Comparison of ENCODE assay signal across 16 cellular contexts in the genomic region with DNA sequence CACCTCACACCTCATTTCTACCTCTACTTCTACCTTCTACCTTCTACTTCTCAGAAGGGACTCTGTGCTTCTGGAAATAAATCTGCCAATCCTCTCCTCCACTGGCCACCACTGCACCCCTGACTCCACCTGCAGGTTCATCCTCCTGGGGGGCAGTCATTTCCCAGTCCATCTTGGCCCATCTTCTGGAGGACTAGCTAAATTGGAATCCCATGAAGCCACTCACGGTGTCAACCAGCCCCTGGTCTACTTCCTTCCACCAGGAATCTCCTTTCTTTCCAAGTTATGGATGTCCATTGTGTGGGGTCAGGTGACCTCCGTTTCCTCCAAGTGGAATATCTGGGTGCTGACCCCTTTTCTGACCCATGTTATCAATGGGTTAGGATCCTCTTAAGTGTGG. TPM values are rescaled to one million over a fixed set of nuclear protein-coding genes. Genes with fewer than 3 reads are reported as not detected.
DNase-seq lines count a peak whose midpoint lies in the region; ATAC-seq and TF ChIP-seq lines count a peak whose summit lies in the region.
"Had no signal": no experiment of that assay in that cellular context is flagged by ENCODE, and none has a peak within 500 bp of the region (broad histone marks: within the 10 kb centered on the region; RNA-seq: fewer than 3 reads in every experiment).

No MANE protein-coding gene starts in this region.

- TF ChIP-seq CTCF in GM06990 (IDR thresholded peaks at IDR 0.05; ENCODE audit: insufficient read depth, low read length, poor library complexity, severe bottlenecking) (no peak), WERI-Rb-1 (IDR thresholded peaks at IDR 0.05; ENCODE audit: low read depth, low read length) (no peak)

- CTCF ChIA-PET in naive thymus-derived CD4-positive, alpha-beta T cell (lab: Charles Lee): interaction anchor here (0.9 to 19.9 kb wide), 2 partner anchors 13 to 36 kb away, joined by 4 to 627 read pairs; no protein-coding TSS in a partner anchor

- peak overlapping the region in 6 of 11 experiments; percentile 43 to 88 (median 80); a peak in 8 of 22 replicates for H3K4me2 ChIP-seq in BLaER1 treated with 17β-estradiol and CSF1 and Interleukin-3, amounts not matched to agents 10 nM and 100 nM

- H3K9me3 ChIP-seq in BLaER1 treated with 17β-estradiol and CSF1 and Interleukin-3, amounts not matched to agents 10 nM and 100 nM (replicated peaks in 1 of 11): no peaks in the 10 kb centered on the region
- H3K9me3 ChIP-seq in naive thymus-derived CD4-positive, alpha-beta T cell (ENCODE audit: control insufficient read depth in 2 of 3, low read length in 3 of 3): no peaks in the 10 kb centered on the region
- no peaks in the 10 kb centered on the region for H3K9me3 ChIP-seq in WERI-Rb-1 (ENCODE audit: severe bottlenecking)
- H3K9me3 ChIP-seq: spleen, stomach had no signal

- no peaks in the 10 kb centered on the region for H3K27me3 Mint-ChIP-seq in activated T-helper 17 cell treated with anti-CD3 and anti-CD28 coated beads, Interleukin-2, amount 50 U/mL, for 72 hours
- H3K27me3 Mint-ChIP-seq in naive thymus-derived CD4-positive, alpha-beta T cell: peaks cover 0 to 84% (median 0%) of the 10 kb centered on the region in 5 donors
- H3K27me3 Mint-ChIP-seq in T-helper 2 cell treated with Interferon-gamma antibody and Interleukin-4, amounts not matched to agents 5 μg/mL and 100 μg/mL, for 36 hours (ENCODE audit: low read depth): peaks cover 69% of the 10 kb centered on the region

- ATAC-seq in activated T-helper 17 cell treated with anti-CD3 and anti-CD28 coated beads, Interleukin-2, amount 50 U/mL, for 72 hours (replicated peaks): no peak
- ATAC-seq in naive thymus-derived CD4-positive, alpha-beta T cell: no peak
- ATAC-seq in HG02885 (IDR thresholded peaks at IDR 0.05; ENCODE audit: poor library complexity, unreplicated experiment): no peak
- ATAC-seq: activated CD8-positive, alpha-beta memory T cell treated with anti-CD3 and anti-CD28 coated beads, Interleukin-2, amount 10 ng/mL, durations not matched to agents 7 days and 5 days; Panc1 had no signal

- H3K4me1 Mint-ChIP-seq in activated T-helper 17 cell treated with anti-CD3 and anti-CD28 coated beads, Interleukin-2, amount 50 U/mL, for 72 hours: peaks cover 29% of the 10 kb centered on the region
- peaks cover 12 to 50% (median 42%) of the 10 kb centered on the region in 7 donors for H3K4me1 Mint-ChIP-seq in naive thymus-derived CD4-positive, alpha-beta T cell
- peaks cover 7% of the 10 kb centered on the region for H3K4me1 Mint-ChIP-seq in T-helper 2 cell treated with Interferon-gamma antibody and Interleukin-4, amounts not matched to agents 5 μg/mL and 100 μg/mL, for 36 hours (ENCODE audit: low read depth)

- intact Hi-C loops in naive thymus-derived CD4-positive, alpha-beta T cell (cut with micrococcal nuclease): loop anchor here in 1 of 2 donors (5.0 kb wide), 2 partner anchors 667 to 713 kb away; a partner anchor contains a TSS

- peaks cover 13 to 79% (median 60%) of the 10 kb centered on the region in 10 experiments for H3K4me1 ChIP-seq in BLaER1 treated with 17β-estradiol and CSF1 and Interleukin-3, amounts not matched to agents 10 nM and 100 nM
- peaks cover 21 to 27% of the 10 kb centered on the region in 2 donors for H3K4me1 ChIP-seq in naive thymus-derived CD4-positive, alpha-beta T cell (ENCODE audit: control insufficient read depth in 2 of 2, insufficient read depth in 2 of 2, low read length in 2 of 2)

- DNase-seq in GM06990 (ENCODE audit: extremely low read depth, insufficient read length): no peak
- no peak for DNase-seq in naive thymus-derived CD4-positive, alpha-beta T cell
- no peak for DNase-seq in WERI-Rb-1
- DNase-seq in HuH-7.5 (ENCODE audit: low spot score): no peak
- no peak for DNase-seq in T-helper 2 cell treated with Interferon-gamma antibody and Interleukin-4, amounts not matched to agents 5 μg/mL and 100 μg/mL, for 36 hours (ENCODE audit: low spot score)
- DNase-seq: activated CD8-positive, alpha-beta memory T cell treated with anti-CD3 and anti-CD28 coated beads, Interleukin-2, amount 10 ng/mL, durations not matched to agents 7 days and 5 days; activated naive CD4-positive, alpha-beta T cell treated with Interleukin-2 at 50 U/mL for 16 hours; effector CD4-positive, alpha-beta T cell; stomach had no signal

- H3K36me3 Mint-ChIP-seq in activated T-helper 17 cell treated with anti-CD3 and anti-CD28 coated beads, Interleukin-2, amount 50 U/mL, for 72 hours (ENCODE audit: low read depth): peaks cover 51% of the 10 kb centered on the region
- H3K36me3 Mint-ChIP-seq in naive thymus-derived CD4-positive, alpha-beta T cell: no peaks in the 10 kb centered on the region
- H3K36me3 Mint-ChIP-seq in T-helper 2 cell treated with Interferon-gamma antibody and Interleukin-4, amounts not matched to agents 5 μg/mL and 100 μg/mL, for 36 hours (ENCODE audit: low read depth): no peaks in the 10 kb centered on the region
- H3K36me3 Mint-ChIP-seq: activated CD8-positive, alpha-beta memory T cell treated with anti-CD3 and anti-CD28 coated beads, Interleukin-2, amount 10 ng/mL, durations not matched to agents 7 days and 5 days had no signal

- H3K27me3 ChIP-seq in BLaER1 treated with 17β-estradiol and CSF1 and Interleukin-3, amounts not matched to agents 10 nM and 100 nM: peaks cover 56 to 64% (median 60%) of the 10 kb centered on the region in 11 experiments
- H3K27me3 ChIP-seq in GM06990 (replicated peaks; ENCODE audit: control insufficient read depth, insufficient read depth, low read length) (no peaks in the 10 kb centered on the region), WERI-Rb-1 (ENCODE audit: insufficient read depth, low read depth, severe bottlenecking) (no peaks in the 10 kb centered on the region)
- no peaks in the 10 kb centered on the region for H3K27me3 ChIP-seq in naive thymus-derived CD4-positive, alpha-beta T cell (ENCODE audit: control insufficient read depth in 2 of 2, insufficient read depth in 2 of 2, low read length in 2 of 2)

- H4K20me1 ChIP-seq in BLaER1 treated with 17β-estradiol and CSF1 and Interleukin-3, amounts not matched to agents 10 nM and 100 nM: peaks cover 0 to 72% (median 36%) of the 10 kb centered on the region in 11 experiments; a peak in 17 of 22 replicates

- peak overlapping the region; percentile 64 for H3K27ac Mint-ChIP-seq in activated T-helper 17 cell treated with anti-CD3 and anti-CD28 coated beads, Interleukin-2, amount 50 U/mL, for 72 hours
- peak overlapping the region in 8 of 9 donors; percentile 38 to 96 (median 70) for H3K27ac Mint-ChIP-seq in naive thymus-derived CD4-positive, alpha-beta T cell
- no peak overlapping the region for H3K27ac Mint-ChIP-seq in T-helper 2 cell treated with Interferon-gamma antibody and Interleukin-4, amounts not matched to agents 5 μg/mL and 100 μg/mL, for 36 hours
- H3K27ac Mint-ChIP-seq: activated CD8-positive, alpha-beta memory T cell treated with anti-CD3 and anti-CD28 coated beads, Interleukin-2, amount 10 ng/mL, durations not matched to agents 7 days and 5 days had no signal

- H3K4me3 ChIP-seq in BLaER1 treated with 17β-estradiol and CSF1 and Interleukin-3, amounts not matched to agents 10 nM and 100 nM: no peak overlapping the region
- H3K4me3 ChIP-seq in GM06990 (replicated peaks; ENCODE audit: low read depth, low read length) (peak overlapping the region; percentile 47; the same call in 1 of the 2 replicates), WERI-Rb-1 (ENCODE audit: low read depth, low read length) (no peak overlapping the region)
- H3K4me3 ChIP-seq in naive thymus-derived CD4-positive, alpha-beta T cell (ENCODE audit: low read length): no peak overlapping the region

- H3K27ac ChIP-seq in BLaER1 treated with 17β-estradiol and CSF1 and Interleukin-3, amounts not matched to agents 10 nM and 100 nM: no peak overlapping the region
- no peak overlapping the region for H3K27ac ChIP-seq in naive thymus-derived CD4-positive, alpha-beta T cell (ENCODE audit: low read depth, low read length)
- H3K27ac ChIP-seq in WERI-Rb-1: no peak overlapping the region
- H3K27ac ChIP-seq: cardiac muscle cell had no signal

- no peak overlapping the region for H3K9ac ChIP-seq in BLaER1 treated with 17β-estradiol and CSF1 and Interleukin-3, amounts not matched to agents 10 nM and 100 nM

- no peaks in the 10 kb centered on the region for H3K9me3 Mint-ChIP-seq in activated T-helper 17 cell treated with anti-CD3 and anti-CD28 coated beads, Interleukin-2, amount 50 U/mL, for 72 hours
- peaks cover 0 to 2% (median 0%) of the 10 kb centered on the region in 11 donors for H3K9me3 Mint-ChIP-seq in naive thymus-derived CD4-positive, alpha-beta T cell
- H3K9me3 Mint-ChIP-seq in T-helper 2 cell treated with Interferon-gamma antibody and Interleukin-4, amounts not matched to agents 5 μg/mL and 100 μg/mL, for 36 hours: no peaks in the 10 kb centered on the region

- no peaks in the 10 kb centered on the region for H3K36me3 ChIP-seq in BLaER1 treated with 17β-estradiol and CSF1 and Interleukin-3, amounts not matched to agents 10 nM and 100 nM
- H3K36me3 ChIP-seq in GM06990 (ENCODE audit: control insufficient read depth, insufficient read depth, low read length) (no peaks in the 10 kb centered on the region), WERI-Rb-1 (no peaks in the 10 kb centered on the region)
- no peaks in the 10 kb centered on the region for H3K36me3 ChIP-seq in naive thymus-derived CD4-positive, alpha-beta T cell (ENCODE audit: control insufficient read depth in 2 of 3, insufficient read depth in 3 of 3, low read length in 3 of 3)
- H3K36me3 ChIP-seq: cardiac muscle cell, spleen, stomach had no signal

- peak overlapping the region; percentile 67 for H3K4me3 Mint-ChIP-seq in activated T-helper 17 cell treated with anti-CD3 and anti-CD28 coated beads, Interleukin-2, amount 50 U/mL, for 72 hours
- peak overlapping the region in 9 of 10 donors; percentile 34 to 79 (median 64) for H3K4me3 Mint-ChIP-seq in naive thymus-derived CD4-positive, alpha-beta T cell
- H3K4me3 Mint-ChIP-seq in T-helper 2 cell treated with Interferon-gamma antibody and Interleukin-4, amounts not matched to agents 5 μg/mL and 100 μg/mL, for 36 hours: no peak overlapping the region
- H3K4me3 Mint-ChIP-seq: activated CD8-positive, alpha-beta memory T cell treated with anti-CD3 and anti-CD28 coated beads, Interleukin-2, amount 10 ng/mL, durations not matched to agents 7 days and 5 days had no signal

- POLR2A ChIA-PET in naive thymus-derived CD4-positive, alpha-beta T cell (lab: Charles Lee): interaction anchor here (1.3 to 13.5 kb wide), 2 partner anchors 9 to 15 kb away, joined by 3 to 305 read pairs; no protein-coding TSS in a partner anchor

RNA-seq across cellular contexts. Expression of a gene that starts 3.9 kb away (rescaled TPM):
- total RNA-seq in activated T-helper 17 cell treated with anti-CD3 and anti-CD28 coated beads, Interleukin-2, amount 50 U/mL, for 72 hours: 10 to 100 TPM in 1 of 2 donors, 1 to 10 TPM in 1; 1.0 to 49.8 TPM
- total RNA-seq in naive thymus-derived CD4-positive, alpha-beta T cell: 1 to 10 TPM in 4 of 5 experiments, under 1 TPM in 1; 0.19 to 4.2 (median 3.0) TPM
- polyA plus RNA-seq in naive thymus-derived CD4-positive, alpha-beta T cell: 1 to 10 TPM in 1 of 2 donors, under 1 TPM in 1; 0.61 to 1.2 TPM
- total RNA-seq: cardiac muscle cell, pulmonary artery endothelial cell had no signal
- polyA plus RNA-seq: cardiac muscle cell had no signal

RNA-seq across cellular contexts. Expression of a gene that starts 24.9 kb away (rescaled TPM):
- total RNA-seq in activated T-helper 17 cell treated with anti-CD3 and anti-CD28 coated beads, Interleukin-2, amount 50 U/mL, for 72 hours: under 1 TPM in 1 of 2 donors, not detected in 1; 0.29 TPM
- under 1 TPM in 1 of 5 experiments, not detected in 4; 0.22 TPM for total RNA-seq in naive thymus-derived CD4-positive, alpha-beta T cell
- under 1 TPM in 1 of 2 donors, not detected in 1; 0.11 TPM for polyA plus RNA-seq in naive thymus-derived CD4-positive, alpha-beta T cell
- total RNA-seq: activated CD8-positive, alpha-beta memory T cell treated with anti-CD3 and anti-CD28 coated beads, Interleukin-2, amount 10 ng/mL, durations not matched to agents 7 days and 5 days; cardiac muscle cell; pulmonary artery endothelial cell had no signal

RNA-seq across cellular contexts. Expression of a gene that starts 52.9 kb away (rescaled TPM):
- not detected for total RNA-seq in activated T-helper 17 cell treated with anti-CD3 and anti-CD28 coated beads, Interleukin-2, amount 50 U/mL, for 72 hours
- not detected for total RNA-seq in naive thymus-derived CD4-positive, alpha-beta T cell
- not detected for polyA plus RNA-seq in naive thymus-derived CD4-positive, alpha-beta T cell
- total RNA-seq: activated CD8-positive, alpha-beta memory T cell treated with anti-CD3 and anti-CD28 coated beads, Interleukin-2, amount 10 ng/mL, durations not matched to agents 7 days and 5 days; cardiac muscle cell; pulmonary artery endothelial cell; spleen; stomach had no signal
- polyA plus RNA-seq: spleen, stomach had no signal
